Comparison of ENCODE assay signal across 8 cellular contexts in genomic region chr3:72324253-72324811, GRCh38.
"Had no signal": no experiment of that assay in that cellular context is flagged by ENCODE, and none has a peak within 500 bp of the region (broad histone marks: within the 10 kb centered on the region; RNA-seq: fewer than 3 reads in every experiment).

No MANE protein-coding gene starts in this region.

- H3K4me3 ChIP-seq: GM23248, HAP-1 had no signal

- H2AFZ ChIP-seq: GM23248 had no signal

- H3K9ac ChIP-seq: GM23248 had no signal

- H3K27ac ChIP-seq: GM23248, HL-60 had no signal

- H3K36me3 ChIP-seq: HAP-1 had no signal

- H3K9me3 ChIP-seq: HAP-1 had no signal

- H3K4me1 ChIP-seq: HAP-1 had no signal

- FAIRE-seq: HepG2 had no signal

- DNase-seq: GM23248, GOT3, H7, KG1 had no signal

- ATAC-seq: HCT116, HepG2 had no signal
